8 cellular contexts compared by ENCODE assay signal in genomic region chr10:50470345-50470744, GRCh38.
DNase-seq lines count a peak whose midpoint lies in the region; ATAC-seq and TF ChIP-seq lines count a peak whose summit lies in the region.

No MANE protein-coding gene starts in this region.

- peak overlapping the region; percentile 62; the same call in 1 of the 2 replicates for H3K27ac ChIP-seq in HUES64 (ENCODE audit: low read depth, low read length)
- peak overlapping the region; percentile 73 for H3K27ac ChIP-seq in iPS-20b (ENCODE audit: low read length)
- H3K27ac ChIP-seq in ascending aorta: no peak overlapping the region

- no peak for TF ChIP-seq CTCF in ascending aorta (IDR thresholded peaks at IDR 0.05)

- intact Hi-C loops in ascending aorta (cut with DNase I): no loop called here

- H3K4me3 ChIP-seq in HUES64 (ENCODE audit: low read length) (0 out of 2 replicates have a peak overlapping the region, but pooled peaks have one; percentile 15), iPS-20b (ENCODE audit: low read length) (peak overlapping the region; percentile 23), ascending aorta (no peak overlapping the region)

- H3K36me3 ChIP-seq in ES-I3 (ENCODE audit: insufficient read depth, low read length) (no peaks in the 10 kb centered on the region), HUES64 (ENCODE audit: insufficient read depth, low read length) (no peaks in the 10 kb centered on the region), iPS-20b (ENCODE audit: insufficient read depth, low read depth, low read length) (no peaks in the 10 kb centered on the region), ascending aorta (no peaks in the 10 kb centered on the region)

- H3K9ac ChIP-seq in ES-I3 (ENCODE audit: low read depth, low read length): 0 out of 2 replicates have a peak overlapping the region, but pooled peaks have one; percentile 11
- peak overlapping the region; percentile 30; the same call in 1 of the 2 replicates for H3K9ac ChIP-seq in HUES64 (ENCODE audit: low read depth, low read length)
- peak overlapping the region; percentile 63 for H3K9ac ChIP-seq in iPS-20b (ENCODE audit: low read depth, low read length)

- ATAC-seq in GM21515 (IDR thresholded peaks at IDR 0.05; ENCODE audit: unreplicated experiment): peak; percentile 67

- no peaks in the 10 kb centered on the region for H3K9me3 ChIP-seq in ES-I3 (ENCODE audit: control insufficient read depth, insufficient read depth, low read length)
- H3K9me3 ChIP-seq in HUES64 (ENCODE audit: insufficient read depth, low read depth, low read length): no peaks in the 10 kb centered on the region
- H3K9me3 ChIP-seq in iPS-20b (ENCODE audit: insufficient read depth, low read depth, low read length): no peaks in the 10 kb centered on the region
- H3K9me3 ChIP-seq in ascending aorta: no peaks in the 10 kb centered on the region

- peaks cover 19% of the 10 kb centered on the region for H3K4me1 ChIP-seq in ES-I3 (ENCODE audit: insufficient read depth, low read length)
- peaks cover 33% of the 10 kb centered on the region for H3K4me1 ChIP-seq in HUES64 (ENCODE audit: insufficient read depth, low read length)
- peaks cover 20% of the 10 kb centered on the region for H3K4me1 ChIP-seq in iPS-20b (ENCODE audit: insufficient read depth, low read length)
- peaks cover 2 to 15% of the 10 kb centered on the region in 2 donors for H3K4me1 ChIP-seq in ascending aorta

- in situ Hi-C loops in G401 (cut with HindIII; ENCODE audit: low sequenced_read_pairs): no loop called here

- DNase-seq in G401 (ENCODE audit: low spot score) (no peak), NK-92 (lab: John Stamatoyannopoulos, UW; ENCODE audit: unreplicated experiment) (no peak), ascending aorta (ENCODE audit: low spot score in 2 of 2) (no peak), NCI-H1417 (lab: John Stamatoyannopoulos, UW) (no peak)

- no peaks in the 10 kb centered on the region for H3K27me3 ChIP-seq in HUES64 (ENCODE audit: insufficient read depth, low read length)
- no peaks in the 10 kb centered on the region for H3K27me3 ChIP-seq in iPS-20b (ENCODE audit: insufficient read depth, low read length)
- no peaks in the 10 kb centered on the region for H3K27me3 ChIP-seq in ascending aorta

Comparison
In these comparisons a context has a peak if more than half of its experiments do, and no peak if none do; other contexts are left out.
1. H3K9ac ChIP-seq: peak in every context shown above with its lines; median percentile 63 in iPS-20b; 30 in HUES64; 11 in ES-I3.
2. H3K27ac ChIP-seq: peak in HUES64 (single experiment) and iPS-20b (single experiment); none in ascending aorta (0 of 2).
3. H3K4me3 ChIP-seq: peak in HUES64 (single experiment) and iPS-20b (single experiment); none in ascending aorta (0 of 2).